27 cellular contexts compared by ENCODE assay signal in genomic region chr15:57529748-57530147, GRCh38.
A peak's percentile ranks its signal among the peaks of the same experiment; 100 is the strongest.
DNase-seq lines count a peak whose midpoint lies in the region; ATAC-seq, FAIRE-seq and TF ChIP-seq lines count a peak whose summit lies in the region.
"Had no signal": no experiment of that assay in that cellular context is flagged by ENCODE, and none has a peak within 500 bp of the region (broad histone marks: within the 10 kb centered on the region; RNA-seq: fewer than 3 reads in every experiment).

No MANE protein-coding gene starts in this region.

- FAIRE-seq in pancreas (lab: Jason Lieb, UNC) (no peak), GM12892 (lab: Jason Lieb, UNC) (no peak)
- FAIRE-seq: GM12891, HepG2 had no signal

- peaks cover 65% of the 10 kb centered on the region for H3K4me1 Mint-ChIP-seq in endothelial cell (ENCODE audit: unreplicated experiment)
- H3K4me1 Mint-ChIP-seq: CD4-positive, alpha-beta memory T cell had no signal

- POLR2A ChIA-PET in GM10248 (lab: Yijun Ruan, JAX) = no interaction called here

- peak in 3 of 4 donors; percentile 20 to 48 (median 23) for ATAC-seq in pancreas
- no peak for ATAC-seq in GM21390 (IDR thresholded peaks at IDR 0.05; ENCODE audit: unreplicated experiment)
- ATAC-seq: HepG2 had no signal

- TF ChIP-seq CTCF in C4-2B (conservative IDR thresholded peaks at IDR 0.05) (no peak), endothelial cell (IDR thresholded peaks at IDR 0.05; ENCODE audit: unreplicated experiment) (no peak), pancreas (IDR thresholded peaks at IDR 0.05) (no peak), GM10248 (IDR thresholded peaks at IDR 0.05; ENCODE audit: control extremely low read depth, extremely low read depth, low read depth, missing control alignments) (no peak)

- no peaks in the 10 kb centered on the region for H3K9me3 ChIP-seq in pancreas
- H3K9me3 ChIP-seq: BLaER1, Caco-2, SK-N-SH had no signal

- no peak overlapping the region for H3K4me3 ChIP-seq in pancreas
- H3K4me3 ChIP-seq: BLaER1 had no signal

- peaks cover 0 to 7% (median 0%) of the 10 kb centered on the region in 3 donors for H3K36me3 ChIP-seq in pancreas
- H3K36me3 ChIP-seq: BLaER1 had no signal

- DNase-seq in NCI-H82 (lab: John Stamatoyannopoulos, UW) (peak; percentile 88), endothelial cell (ENCODE audit: low spot score) (no peak), pancreas (no peak), medulla oblongata (ENCODE audit: extremely low spot score) (no peak), GM10248 (ENCODE audit: extremely low spot score) (no peak), GM12892 (ENCODE audit: insufficient read length) (no peak)
- DNase-seq: 8988T; Caco-2; CD4-positive, alpha-beta memory T cell; GDM1; H7; Karpas-422; NCI-H1092 treated with DMSO at 0.1 percent for 48 hours; NCI-H1436 treated with DMSO at 0.1 percent for 48 hours; NCI-H187 treated with DMSO at 0.1 percent for 48 hours; NCI-H2171 treated with DMSO at 0.1 percent for 48 hours; NCI-H345; NCI-H510A treated with DMSO at 0.1 percent for 48 hours; NCI-H748 treated with DMSO at 0.1 percent for 48 hours; NK-92 treated with Interleukin-12 subunit alpha and Interleukin-12 subunit beta, amount 100 ng/mL, for 24 hours; PC-3; SK-N-SH had no signal

- intact Hi-C loops in pancreas (cut with DNase I) = no loop called here

- CTCF ChIA-PET in GM10248 (lab: Yijun Ruan, JAX) = interaction anchor here (0.9 to 6.4 kb wide), 7 partner anchors 11 to 1033 kb away, joined by 3 to 134 read pairs (median 5); no protein-coding TSS in a partner anchor

- H3K27me3 Mint-ChIP-seq in endothelial cell (ENCODE audit: unreplicated experiment) = peaks cover 12% of the 10 kb centered on the region

- peaks cover 0 to 25% (median 17%) of the 10 kb centered on the region in 3 donors for H3K4me1 ChIP-seq in pancreas
- H3K4me1 ChIP-seq: Caco-2 had no signal

- peak overlapping the region; percentile 8 for H3K27ac Mint-ChIP-seq in endothelial cell (ENCODE audit: unreplicated experiment)
- H3K27ac Mint-ChIP-seq: CD4-positive, alpha-beta memory T cell had no signal

- no peaks in the 10 kb centered on the region for H3K27me3 ChIP-seq in pancreas
- H3K27me3 ChIP-seq: BLaER1 had no signal

- peak overlapping the region; percentile 65 for H3K27ac ChIP-seq in C4-2B
- H3K27ac ChIP-seq in pancreas = peak overlapping the region in 3 of 4 donors; percentile 13 to 46 (median 37)
- H3K27ac ChIP-seq: BLaER1 had no signal

- H3K4me3 Mint-ChIP-seq in endothelial cell (ENCODE audit: unreplicated experiment) = no peak overlapping the region
- H3K4me3 Mint-ChIP-seq: CD4-positive, alpha-beta memory T cell had no signal

- H3K9me3 Mint-ChIP-seq in endothelial cell (ENCODE audit: unreplicated experiment) = no peaks in the 10 kb centered on the region
- H3K9me3 Mint-ChIP-seq: CD4-positive, alpha-beta memory T cell had no signal

- TF ChIP-seq POLR2A in GM12892 (IDR thresholded peaks at IDR 0.05; ENCODE audit: low read depth, low read length) = no peak

- peaks cover 69% of the 10 kb centered on the region for H3K36me3 Mint-ChIP-seq in endothelial cell (ENCODE audit: low read depth, unreplicated experiment)
- H3K36me3 Mint-ChIP-seq: CD4-positive, alpha-beta memory T cell had no signal

- 27 to 31% methylated on average over 2 of the region's 2 CpGs for WGBS in pancreas, 2 donors
